In the genomic region with DNA sequence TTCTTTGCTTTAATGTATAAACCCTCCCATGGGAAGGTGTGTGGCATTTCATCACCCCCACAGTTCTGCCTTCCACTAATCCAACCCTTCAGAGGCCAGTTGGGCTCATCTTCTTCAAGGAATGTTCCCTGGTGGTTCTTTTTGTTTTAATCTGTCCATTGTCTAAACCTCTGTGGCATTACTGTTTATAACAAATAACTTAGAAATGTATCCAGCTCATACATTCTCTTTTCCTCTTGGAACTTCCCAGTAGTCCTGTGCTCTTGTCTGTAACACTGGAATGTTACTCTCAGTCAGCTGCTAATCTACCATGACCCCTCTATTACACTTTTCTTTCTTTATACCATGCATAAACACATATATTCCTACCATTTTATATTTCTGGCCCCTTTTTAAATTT, we compare ENCODE assay signal across 19 cellular contexts.
DNase-seq lines count a peak whose midpoint lies in the region; ATAC-seq and TF ChIP-seq lines count a peak whose summit lies in the region.
"Had no signal": no experiment of that assay in that cellular context is flagged by ENCODE, and none has a peak within 500 bp of the region (broad histone marks: within the 10 kb centered on the region; RNA-seq: fewer than 3 reads in every experiment).

No MANE protein-coding gene starts in this region.

- no peaks in the 10 kb centered on the region for H3K9me3 ChIP-seq in thoracic aorta
- H3K9me3 ChIP-seq: A549 had no signal

- H4K20me1 ChIP-seq in GM23338 (replicated peaks; ENCODE audit: insufficient read depth), result no peaks in the 10 kb centered on the region

- no peaks in the 10 kb centered on the region for H3K9me3 Mint-ChIP-seq in GM23338

- H3K4me1 ChIP-seq in GM23338 (ENCODE audit: insufficient read depth), result no peaks in the 10 kb centered on the region
- H3K4me1 ChIP-seq in thoracic aorta (ENCODE audit: control insufficient read depth in 1 of 2, low read depth in 2 of 2), result peaks cover 32 to 64% of the 10 kb centered on the region in 2 donors
- H3K4me1 ChIP-seq: Caco-2 had no signal

- no peaks in the 10 kb centered on the region for H3K9me2 ChIP-seq in GM23338 (ENCODE audit: insufficient read depth)

- DNase-seq in GM23338 (ENCODE audit: low spot score) (no peak), amniotic epithelial cell (ENCODE audit: low read depth) (peak; percentile 23), fibroblast of gingiva (ENCODE audit: low read depth) (peak; percentile 6), thoracic aorta (ENCODE audit: low spot score) (no peak), superior temporal gyrus (ENCODE audit: extremely low spot score) (no peak), HuH-7 (ENCODE audit: low spot score) (no peak)
- DNase-seq in activated naive CD4-positive, alpha-beta T cell treated with Interleukin-2 at 50 U/mL for 16 hours, result no peak
- DNase-seq: AML-193, Caco-2, DMS153, MV-4-11, NCI-H1436, NCI-H2029 treated with DMSO at 0.1 percent for 48 hours, NCI-H2171 treated with DMSO at 0.1 percent for 48 hours, NCI-H774 had no signal

- H3K4me2 ChIP-seq in GM23338, result no peak overlapping the region
- H3K4me2 ChIP-seq: A549 had no signal

- H3K27me3 ChIP-seq in GM23338 (ENCODE audit: insufficient read depth) (no peaks in the 10 kb centered on the region), thoracic aorta (replicated peaks; ENCODE audit: insufficient read depth) (no peaks in the 10 kb centered on the region)

- 0 out of 2 replicates have a peak overlapping the region, but pooled peaks have one; percentile 0 for H2AFZ ChIP-seq in GM23338

- H3F3A ChIP-seq in GM23338 (replicated peaks; ENCODE audit: low read depth), result no peaks in the 10 kb centered on the region

- no peaks in the 10 kb centered on the region for H3K36me3 ChIP-seq in GM23338 (ENCODE audit: insufficient read depth)
- H3K36me3 ChIP-seq in thoracic aorta, result no peaks in the 10 kb centered on the region

- ATAC-seq in GM23338 (no peak), thoracic aorta (ENCODE audit: insufficient number of reproducible peaks, low FRiP score, low read depth) (no peak), GM18870 (IDR thresholded peaks at IDR 0.05; ENCODE audit: unreplicated experiment) (no peak)
- ATAC-seq: A549, HCT116 had no signal

- TF ChIP-seq CTCF in GM23338 (conservative IDR thresholded peaks at IDR 0.05; ENCODE audit: low read depth in 2 of 2), result no peak
- no peak for TF ChIP-seq CTCF in thoracic aorta (IDR thresholded peaks at IDR 0.05)

- no peak overlapping the region for H3K4me3 Mint-ChIP-seq in GM23338

- H3K4me3 ChIP-seq in GM23338 (no peak overlapping the region), thoracic aorta (no peak overlapping the region)
- H3K4me3 ChIP-seq: A549, SK-N-MC had no signal

- no peaks in the 10 kb centered on the region for H3K36me3 Mint-ChIP-seq in GM23338 (ENCODE audit: low read depth)

- peaks cover 6% of the 10 kb centered on the region; the same call in 2 of the 3 replicates for H3K4me1 Mint-ChIP-seq in GM23338

- H3K27me3 Mint-ChIP-seq in GM23338 (ENCODE audit: insufficient read depth, low read depth, poor library complexity), result no peaks in the 10 kb centered on the region

- H3K27ac ChIP-seq in GM23338 (ENCODE audit: low read depth), result no peak overlapping the region
- peak overlapping the region; percentile 65 to 79 for H3K27ac ChIP-seq in thoracic aorta
- H3K27ac ChIP-seq: A549, SK-N-MC had no signal

- peak overlapping the region; percentile 13; the same call in 1 of the 2 replicates for H3K27ac Mint-ChIP-seq in GM23338

- no peaks in the 10 kb centered on the region for H3K79me2 ChIP-seq in GM23338 (replicated peaks; ENCODE audit: insufficient read depth)

TF ChIP-seq in GM23338, 12 proteins besides CTCF, POLR2A, EP300 and RAD21 (continues in another document):
- TF ChIP-seq POLR2AphosphoS5 (IDR thresholded peaks at IDR 0.05; ENCODE audit: low read depth) (no peak), EZH2 (IDR thresholded peaks at IDR 0.05; ENCODE audit: low read depth, unreplicated experiment) (no peak), ZNF114 (CRISPR knock-in tag; IDR thresholded peaks at IDR 0.05) (no peak), EZH2phosphoT487 (IDR thresholded peaks at IDR 0.05; ENCODE audit: unreplicated experiment) (no peak), NANOG (IDR thresholded peaks at IDR 0.05; ENCODE audit: borderline replicate concordance) (no peak), STAT1 (IDR thresholded peaks at IDR 0.05; ENCODE audit: unreplicated experiment) (no peak), CREB1 (CRISPR knock-in tag; IDR thresholded peaks at IDR 0.05; ENCODE audit: low read depth) (no peak), ZNF331 (CRISPR knock-in tag; IDR thresholded peaks at IDR 0.05; ENCODE audit: low read depth) (no peak)
- TF ChIP-seq, protein P1, sequence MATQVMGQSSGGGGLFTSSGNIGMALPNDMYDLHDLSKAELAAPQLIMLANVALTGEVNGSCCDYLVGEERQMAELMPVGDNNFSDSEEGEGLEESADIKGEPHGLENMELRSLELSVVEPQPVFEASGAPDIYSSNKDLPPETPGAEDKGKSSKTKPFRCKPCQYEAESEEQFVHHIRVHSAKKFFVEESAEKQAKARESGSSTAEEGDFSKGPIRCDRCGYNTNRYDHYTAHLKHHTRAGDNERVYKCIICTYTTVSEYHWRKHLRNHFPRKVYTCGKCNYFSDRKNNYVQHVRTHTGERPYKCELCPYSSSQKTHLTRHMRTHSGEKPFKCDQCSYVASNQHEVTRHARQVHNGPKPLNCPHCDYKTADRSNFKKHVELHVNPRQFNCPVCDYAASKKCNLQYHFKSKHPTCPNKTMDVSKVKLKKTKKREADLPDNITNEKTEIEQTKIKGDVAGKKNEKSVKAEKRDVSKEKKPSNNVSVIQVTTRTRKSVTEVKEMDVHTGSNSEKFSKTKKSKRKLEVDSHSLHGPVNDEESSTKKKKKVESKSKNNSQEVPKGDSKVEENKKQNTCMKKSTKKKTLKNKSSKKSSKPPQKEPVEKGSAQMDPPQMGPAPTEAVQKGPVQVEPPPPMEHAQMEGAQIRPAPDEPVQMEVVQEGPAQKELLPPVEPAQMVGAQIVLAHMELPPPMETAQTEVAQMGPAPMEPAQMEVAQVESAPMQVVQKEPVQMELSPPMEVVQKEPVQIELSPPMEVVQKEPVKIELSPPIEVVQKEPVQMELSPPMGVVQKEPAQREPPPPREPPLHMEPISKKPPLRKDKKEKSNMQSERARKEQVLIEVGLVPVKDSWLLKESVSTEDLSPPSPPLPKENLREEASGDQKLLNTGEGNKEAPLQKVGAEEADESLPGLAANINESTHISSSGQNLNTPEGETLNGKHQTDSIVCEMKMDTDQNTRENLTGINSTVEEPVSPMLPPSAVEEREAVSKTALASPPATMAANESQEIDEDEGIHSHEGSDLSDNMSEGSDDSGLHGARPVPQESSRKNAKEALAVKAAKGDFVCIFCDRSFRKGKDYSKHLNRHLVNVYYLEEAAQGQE (IDR thresholded peaks at IDR 0.05; ENCODE audit: unreplicated experiment), result no peak
- TF ChIP-seq, protein P2, sequence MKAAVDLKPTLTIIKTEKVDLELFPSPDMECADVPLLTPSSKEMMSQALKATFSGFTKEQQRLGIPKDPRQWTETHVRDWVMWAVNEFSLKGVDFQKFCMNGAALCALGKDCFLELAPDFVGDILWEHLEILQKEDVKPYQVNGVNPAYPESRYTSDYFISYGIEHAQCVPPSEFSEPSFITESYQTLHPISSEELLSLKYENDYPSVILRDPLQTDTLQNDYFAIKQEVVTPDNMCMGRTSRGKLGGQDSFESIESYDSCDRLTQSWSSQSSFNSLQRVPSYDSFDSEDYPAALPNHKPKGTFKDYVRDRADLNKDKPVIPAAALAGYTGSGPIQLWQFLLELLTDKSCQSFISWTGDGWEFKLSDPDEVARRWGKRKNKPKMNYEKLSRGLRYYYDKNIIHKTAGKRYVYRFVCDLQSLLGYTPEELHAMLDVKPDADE (IDR thresholded peaks at IDR 0.05), result no peak

Comparison
In these comparisons a context has a peak if more than half of its experiments do, and no peak if none do; other contexts are left out.
1. DNase-seq: peak in amniotic epithelial cell (single experiment) and fibroblast of gingiva (single experiment); none in GM23338 (single experiment), thoracic aorta (single experiment), superior temporal gyrus (single experiment), activated naive CD4-positive, alpha-beta T cell treated with Interleukin-2 at 50 U/mL for 16 hours (single experiment) and HuH-7 (single experiment).